ENCODE assay signal across 39 cellular contexts in the genomic region with DNA sequence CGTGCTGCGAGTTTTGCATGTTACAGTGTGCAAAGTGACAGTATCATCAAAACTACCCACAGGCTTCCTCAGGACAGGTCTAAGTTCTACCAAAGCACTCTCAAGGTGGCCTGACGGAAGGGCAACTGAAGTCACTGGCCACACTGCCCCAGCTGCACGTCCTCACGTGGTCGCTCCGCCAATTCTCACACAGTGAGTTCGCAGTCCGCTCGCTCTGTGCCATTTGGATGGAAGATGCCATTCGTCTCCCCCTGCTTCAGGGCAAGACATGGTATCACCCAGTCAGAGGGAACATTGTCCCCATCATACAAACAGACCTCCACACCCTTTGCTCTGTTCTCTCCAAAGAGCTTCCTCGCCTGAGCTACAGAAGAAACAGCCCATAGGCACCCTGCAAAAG.
"Had no signal": no experiment of that assay in that cellular context is flagged by ENCODE, and none has a peak within 500 bp of the region (broad histone marks: within the 10 kb centered on the region; RNA-seq: fewer than 3 reads in every experiment).

No MANE protein-coding gene starts in this region.

- H3K27me3 Mint-ChIP-seq: activated B cell treated with CpG ODN at 0.5 μM for 24 hours; activated CD8-positive, alpha-beta memory T cell treated with anti-CD3 and anti-CD28 coated beads, Interleukin-2, amount 10 ng/mL, durations not matched to agents 7 days and 5 days; activated naive CD8-positive, alpha-beta T cell treated with anti-CD3 and anti-CD28 coated beads, Interleukin-2, amount 10 ng/mL, durations not matched to agents 7 days and 5 days had no signal

- H3K36me3 Mint-ChIP-seq: activated CD4-positive, alpha-beta memory T cell treated with anti-CD3 and anti-CD28 coated beads for 36 hours; activated CD8-positive, alpha-beta memory T cell treated with anti-CD3 and anti-CD28 coated beads, Interleukin-2, amount 10 ng/mL, durations not matched to agents 7 days and 5 days; activated naive CD4-positive, alpha-beta T cell treated with anti-CD3 and anti-CD28 coated beads, Interleukin-2, amount 50 U/mL, for 24 hours; activated naive CD8-positive, alpha-beta T cell treated with anti-CD3 and anti-CD28 coated beads, Interleukin-2, amount 10 ng/mL, durations not matched to agents 7 days and 5 days had no signal

- ATAC-seq: activated CD8-positive, alpha-beta memory T cell treated with anti-CD3 and anti-CD28 coated beads, Interleukin-2, amount 10 ng/mL, durations not matched to agents 7 days and 5 days; activated T-cell treated with anti-CD3 and anti-CD28 coated beads, Interleukin-2, amount 50 U/mL, for 72 hours; activated T-helper 17 cell treated with anti-CD3 and anti-CD28 coated beads, Interleukin-2, amount 50 U/mL, for 72 hours; PC-3 had no signal

- H3K4me3 ChIP-seq: ascending aorta, cardiac muscle cell, Peyer's patch, SJSA1 had no signal

- H3K9ac ChIP-seq: KMS-11, SK-N-SH had no signal

- H3K27ac Mint-ChIP-seq: activated B cell treated with CpG ODN at 0.5 μM for 24 hours; activated CD4-positive, alpha-beta memory T cell treated with anti-CD3 and anti-CD28 coated beads for 36 hours; activated CD8-positive, alpha-beta memory T cell treated with anti-CD3 and anti-CD28 coated beads, Interleukin-2, amount 10 ng/mL, durations not matched to agents 7 days and 5 days; activated naive CD4-positive, alpha-beta T cell treated with anti-CD3 and anti-CD28 coated beads, Interleukin-2, amount 50 U/mL, for 24 hours; activated naive CD8-positive, alpha-beta T cell treated with anti-CD3 and anti-CD28 coated beads, Interleukin-2, amount 10 ng/mL, durations not matched to agents 7 days and 5 days; activated T-cell treated with anti-CD3 and anti-CD28 coated beads, Interleukin-2, amount 50 U/mL, for 72 hours; activated T-helper 17 cell treated with anti-CD3 and anti-CD28 coated beads, Interleukin-2, amount 50 U/mL, for 72 hours; T-helper 1 cell treated with Interleukin-12 subunit alpha and Interleukin-12 subunit beta and Interleukin-4 antibody, amounts not matched to agents 30 μg/mL and 1 μg/mL, for 36 hours; T-helper 2 cell treated with Interferon-gamma antibody and Interleukin-4, amounts not matched to agents 5 μg/mL and 100 μg/mL, for 36 hours had no signal

- H3K4me3 Mint-ChIP-seq: activated B cell treated with CpG ODN at 0.5 μM for 24 hours; activated CD4-positive, alpha-beta memory T cell treated with anti-CD3 and anti-CD28 coated beads for 36 hours; activated CD8-positive, alpha-beta memory T cell treated with anti-CD3 and anti-CD28 coated beads, Interleukin-2, amount 10 ng/mL, durations not matched to agents 7 days and 5 days; activated naive CD4-positive, alpha-beta T cell treated with anti-CD3 and anti-CD28 coated beads, Interleukin-2, amount 50 U/mL, for 24 hours; activated naive CD8-positive, alpha-beta T cell treated with anti-CD3 and anti-CD28 coated beads, Interleukin-2, amount 10 ng/mL, durations not matched to agents 7 days and 5 days; activated T-cell treated with anti-CD3 and anti-CD28 coated beads, Interleukin-2, amount 50 U/mL, for 72 hours; activated T-helper 17 cell treated with anti-CD3 and anti-CD28 coated beads, Interleukin-2, amount 50 U/mL, for 72 hours; central memory CD8-positive, alpha-beta T cell; T-helper 1 cell treated with Interleukin-12 subunit alpha and Interleukin-12 subunit beta and Interleukin-4 antibody, amounts not matched to agents 30 μg/mL and 1 μg/mL, for 36 hours; T-helper 2 cell treated with Interferon-gamma antibody and Interleukin-4, amounts not matched to agents 5 μg/mL and 100 μg/mL, for 36 hours had no signal

- H3K4me1 ChIP-seq: ascending aorta, Peyer's patch, SJSA1 had no signal

- H3K27me3 ChIP-seq: ascending aorta, Peyer's patch, SJSA1 had no signal

- H3K4me2 ChIP-seq: KMS-11, SK-N-SH had no signal

- H3K27ac ChIP-seq: ascending aorta, cardiac muscle cell, KMS-11, Peyer's patch, SJSA1 had no signal

- DNase-seq: activated B cell treated with CpG ODN at 0.5 μM for 24 hours; activated CD4-positive, alpha-beta memory T cell treated with anti-CD3 and anti-CD28 coated beads for 36 hours; activated CD4-positive, alpha-beta T cell treated with anti-CD3 and anti-CD28 coated beads for 4 hours; activated CD4-positive, alpha-beta T cell treated with anti-CD3 and anti-CD28 coated beads, Interleukin-2, amount 50 U/mL, for 1 hour; activated CD4-positive, CD25-positive, alpha-beta regulatory T cell treated with anti-CD3 and anti-CD28 coated beads, Interleukin-2, amount 50 U/mL, for 72 hours; activated CD8-positive, alpha-beta memory T cell treated with anti-CD3 and anti-CD28 coated beads for 24 hours; activated CD8-positive, alpha-beta memory T cell treated with anti-CD3 and anti-CD28 coated beads, Interleukin-2, amount 10 ng/mL, durations not matched to agents 7 days and 5 days; activated CD8-positive, alpha-beta memory T cell treated with anti-CD3 and anti-CD28 coated beads, Interleukin-2, amount 50 U/mL, for 48 hours; activated gamma-delta T cell; activated naive CD4-positive, alpha-beta T cell treated with Interleukin-2 at 50 U/mL for 16 hours; activated naive CD8-positive, alpha-beta T cell treated with anti-CD3 and anti-CD28 coated beads, Interleukin-2, amount 10 ng/mL, durations not matched to agents 7 days and 5 days; activated T-cell treated with anti-CD3 and anti-CD28 coated beads, Interleukin-2, amount 50 U/mL, for 1 hour; activated T-cell treated with anti-CD3 and anti-CD28 coated beads, Interleukin-2, amount 50 U/mL, for 72 hours; amygdala; MM.1S; NCI-H1092 treated with DMSO at 0.1 percent for 48 hours; NCI-H1417 treated with DMSO at 0.1 percent for 48 hours; NCI-H187 treated with DMSO at 0.1 percent for 48 hours; NCI-H2081; NCI-H2171 treated with DMSO at 0.1 percent for 48 hours; NCI-H2227 treated with DMSO at 0.1 percent for 48 hours; NCI-H446; NCI-H510A treated with DMSO at 0.1 percent for 48 hours; NCI-H748 treated with DMSO at 0.1 percent for 48 hours; NK-92 treated with Interleukin-12 subunit alpha and Interleukin-12 subunit beta, amount 100 ng/mL, for 24 hours; PC-3; Peyer's patch; RPMI8226; SHP77 treated with DMSO at 0.1 percent for 48 hours; SK-N-SH had no signal

- H3K4me1 Mint-ChIP-seq: activated B cell treated with CpG ODN at 0.5 μM for 24 hours; activated CD8-positive, alpha-beta memory T cell treated with anti-CD3 and anti-CD28 coated beads, Interleukin-2, amount 10 ng/mL, durations not matched to agents 7 days and 5 days; activated naive CD4-positive, alpha-beta T cell treated with anti-CD3 and anti-CD28 coated beads, Interleukin-2, amount 50 U/mL, for 24 hours; activated naive CD8-positive, alpha-beta T cell treated with anti-CD3 and anti-CD28 coated beads, Interleukin-2, amount 10 ng/mL, durations not matched to agents 7 days and 5 days; activated T-helper 17 cell treated with anti-CD3 and anti-CD28 coated beads, Interleukin-2, amount 50 U/mL, for 72 hours; central memory CD8-positive, alpha-beta T cell had no signal

- H3K9me3 ChIP-seq: ascending aorta, Peyer's patch, SJSA1 had no signal

- H3K36me3 ChIP-seq: ascending aorta, cardiac muscle cell, Peyer's patch, SJSA1 had no signal

- H3K9me3 Mint-ChIP-seq: activated B cell treated with CpG ODN at 0.5 μM for 24 hours; activated CD4-positive, alpha-beta memory T cell treated with anti-CD3 and anti-CD28 coated beads for 36 hours; activated naive CD4-positive, alpha-beta T cell treated with anti-CD3 and anti-CD28 coated beads, Interleukin-2, amount 50 U/mL, for 24 hours; activated naive CD8-positive, alpha-beta T cell treated with anti-CD3 and anti-CD28 coated beads, Interleukin-2, amount 10 ng/mL, durations not matched to agents 7 days and 5 days; activated T-cell treated with anti-CD3 and anti-CD28 coated beads, Interleukin-2, amount 50 U/mL, for 72 hours; activated T-helper 17 cell treated with anti-CD3 and anti-CD28 coated beads, Interleukin-2, amount 50 U/mL, for 72 hours; central memory CD8-positive, alpha-beta T cell; T-helper 1 cell treated with Interleukin-12 subunit alpha and Interleukin-12 subunit beta and Interleukin-4 antibody, amounts not matched to agents 30 μg/mL and 1 μg/mL, for 36 hours; T-helper 2 cell treated with Interferon-gamma antibody and Interleukin-4, amounts not matched to agents 5 μg/mL and 100 μg/mL, for 36 hours had no signal
